In the genomic region with DNA sequence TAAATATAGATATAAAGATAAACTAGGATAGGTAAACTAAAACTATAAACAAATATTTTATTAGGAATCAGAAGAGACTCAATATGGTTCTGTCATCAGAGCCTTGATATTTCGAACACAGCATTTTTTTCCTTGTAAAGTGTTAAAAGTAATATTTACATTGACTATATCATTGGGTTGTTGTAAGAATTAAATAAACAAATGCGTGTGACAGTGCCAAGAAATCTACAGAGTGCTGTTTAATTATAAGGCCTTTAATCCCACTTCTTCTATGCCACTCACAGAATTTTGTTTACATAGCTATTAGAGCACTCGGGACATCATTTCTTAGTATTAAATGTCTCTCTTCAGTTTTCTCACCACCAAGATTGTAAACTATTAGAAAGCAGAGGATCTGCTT, we compare ENCODE assay signal across 22 cellular contexts.
DNase-seq lines count a peak whose midpoint lies in the region; ATAC-seq and FAIRE-seq lines count a peak whose summit lies in the region.
"Had no signal": no experiment of that assay in that cellular context is flagged by ENCODE, and none has a peak within 500 bp of the region (broad histone marks: within the 10 kb centered on the region; RNA-seq: fewer than 3 reads in every experiment).

No MANE protein-coding gene starts in this region.

- H3K27me3 Mint-ChIP-seq in activated T-cell treated with anti-CD3 and anti-CD28 coated beads, Interleukin-2, amount 50 U/mL, for 72 hours (ENCODE audit: low read depth) = no peaks in the 10 kb centered on the region
- H3K27me3 Mint-ChIP-seq: CD4-positive, CD25-positive, alpha-beta regulatory T cell had no signal

- peak; percentile 86 for DNase-seq in DMS53 treated with DMSO at 0.1 percent for 48 hours (lab: John Stamatoyannopoulos, UW; ENCODE audit: unreplicated experiment)
- peak; percentile 79 for DNase-seq in NCI-H1105 treated with DMSO at 0.1 percent for 48 hours (lab: John Stamatoyannopoulos, UW)
- peak; percentile 79 for DNase-seq in NCI-H69 (lab: John Stamatoyannopoulos, UW)
- no peak for DNase-seq in activated T-cell treated with anti-CD3 and anti-CD28 coated beads, Interleukin-2, amount 50 U/mL, for 72 hours
- no peak for DNase-seq in NCI-H82 (lab: John Stamatoyannopoulos, UW)
- DNase-seq in activated CD4-positive, alpha-beta T cell treated with anti-CD3 and anti-CD28 coated beads for 4 hours = no peak
- DNase-seq: CD4-positive, CD25-positive, alpha-beta regulatory T cell; GOT3; HCEC 1CT; KBM-7; NCI-H1436; NCI-H187 treated with DMSO at 0.1 percent for 48 hours; NCI-H2171; NCI-H345; NCI-H526 treated with DMSO at 0.1 percent for 48 hours; OCI-M1; T1000 had no signal

- FAIRE-seq in islet of Langerhans (lab: Jason Lieb, UNC) = peak; percentile 33
- FAIRE-seq: G401.6, GM12892, RCC 7860 had no signal

- peaks cover 0 to 2% of the 10 kb centered on the region in 2 donors for H3K36me3 Mint-ChIP-seq in activated T-cell treated with anti-CD3 and anti-CD28 coated beads, Interleukin-2, amount 50 U/mL, for 72 hours (ENCODE audit: insufficient read depth in 2 of 2)
- H3K36me3 Mint-ChIP-seq: CD4-positive, CD25-positive, alpha-beta regulatory T cell had no signal

- no peak for ATAC-seq in activated T-cell treated with anti-CD3 and anti-CD28 coated beads, Interleukin-2, amount 50 U/mL, for 72 hours (replicated peaks in 1 of 2)

- no peak overlapping the region for H3K27ac Mint-ChIP-seq in activated T-cell treated with anti-CD3 and anti-CD28 coated beads, Interleukin-2, amount 50 U/mL, for 72 hours
- H3K27ac Mint-ChIP-seq: CD4-positive, CD25-positive, alpha-beta regulatory T cell; T-helper 1 cell treated with Interleukin-12 subunit alpha and Interleukin-12 subunit beta and Interleukin-4 antibody, amounts not matched to agents 30 μg/mL and 1 μg/mL, for 36 hours had no signal

- H3K4me1 Mint-ChIP-seq in activated T-cell treated with anti-CD3 and anti-CD28 coated beads, Interleukin-2, amount 50 U/mL, for 72 hours (ENCODE audit: low read depth) = no peaks in the 10 kb centered on the region

- peaks cover 10 to 15% of the 10 kb centered on the region in 2 donors for H3K9me3 Mint-ChIP-seq in activated T-cell treated with anti-CD3 and anti-CD28 coated beads, Interleukin-2, amount 50 U/mL, for 72 hours
- H3K9me3 Mint-ChIP-seq: T-helper 1 cell treated with Interleukin-12 subunit alpha and Interleukin-12 subunit beta and Interleukin-4 antibody, amounts not matched to agents 30 μg/mL and 1 μg/mL, for 36 hours had no signal

- H3K4me3 Mint-ChIP-seq in activated T-cell treated with anti-CD3 and anti-CD28 coated beads, Interleukin-2, amount 50 U/mL, for 72 hours = no peak overlapping the region
- H3K4me3 Mint-ChIP-seq: CD4-positive, CD25-positive, alpha-beta regulatory T cell; T-helper 1 cell treated with Interleukin-12 subunit alpha and Interleukin-12 subunit beta and Interleukin-4 antibody, amounts not matched to agents 30 μg/mL and 1 μg/mL, for 36 hours had no signal

Comparison
In these comparisons a context has a peak if more than half of its experiments do, and no peak if none do; other contexts are left out.
1. DNase-seq: peak in DMS53 treated with DMSO at 0.1 percent for 48 hours (single experiment), NCI-H1105 treated with DMSO at 0.1 percent for 48 hours (single experiment) and NCI-H69 (single experiment); none in activated T-cell treated with anti-CD3 and anti-CD28 coated beads, Interleukin-2, amount 50 U/mL, for 72 hours (0 of 2), NCI-H82 (single experiment) and activated CD4-positive, alpha-beta T cell treated with anti-CD3 and anti-CD28 coated beads for 4 hours (0 of 2).